In the genomic region with DNA sequence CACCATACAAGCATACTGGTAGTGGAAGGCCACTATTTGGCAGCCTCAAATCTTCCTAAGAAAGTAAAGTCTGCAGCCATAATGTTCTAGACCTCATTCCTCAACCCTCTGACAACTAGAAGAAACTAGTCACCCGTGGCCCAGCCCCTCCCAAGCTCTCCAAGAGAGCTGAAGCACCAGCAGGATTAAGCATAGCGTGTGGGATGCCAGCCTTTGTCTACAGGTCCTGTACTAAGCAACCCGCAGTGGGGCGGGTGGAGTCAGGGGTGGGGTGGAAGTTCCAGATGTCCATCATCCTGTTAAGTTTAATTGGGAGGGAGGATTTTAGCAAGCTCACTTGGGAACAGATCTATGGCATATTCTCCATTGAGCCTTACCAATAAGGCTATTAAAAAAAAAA, we compare ENCODE assay signal across 17 cellular contexts. TPM values are rescaled to one million over a fixed set of nuclear protein-coding genes. Genes with fewer than 3 reads are reported as not detected.
DNase-seq lines count a peak whose midpoint lies in the region; ATAC-seq and TF ChIP-seq lines count a peak whose summit lies in the region.
"Had no signal": no experiment of that assay in that cellular context is flagged by ENCODE, and none has a peak within 500 bp of the region (broad histone marks: within the 10 kb centered on the region; RNA-seq: fewer than 3 reads in every experiment).

No MANE protein-coding gene starts in this region.

- peaks cover 6% of the 10 kb centered on the region for H3K36me3 Mint-ChIP-seq in activated naive CD8-positive, alpha-beta T cell treated with anti-CD3 and anti-CD28 coated beads, Interleukin-2, amount 50 U/mL, for 24 hours (ENCODE audit: low read depth)

- H3K9me3 Mint-ChIP-seq in activated naive CD8-positive, alpha-beta T cell treated with anti-CD3 and anti-CD28 coated beads, Interleukin-2, amount 50 U/mL, for 24 hours = no peaks in the 10 kb centered on the region

- H3K27me3 Mint-ChIP-seq in activated naive CD8-positive, alpha-beta T cell treated with anti-CD3 and anti-CD28 coated beads, Interleukin-2, amount 50 U/mL, for 24 hours = no peaks in the 10 kb centered on the region
- H3K27me3 Mint-ChIP-seq: activated CD8-positive, alpha-beta memory T cell treated with anti-CD3 and anti-CD28 coated beads, Interleukin-2, amount 10 ng/mL, durations not matched to agents 7 days and 5 days had no signal

- peak overlapping the region; percentile 39 for H3K27ac ChIP-seq in cingulate gyrus (ENCODE audit: low read depth, low read length)
- H3K27ac ChIP-seq: VCaP had no signal

- TF ChIP-seq CTCF in mucosa of descending colon (IDR thresholded peaks at IDR 0.05) = no peak

- intact Hi-C loops in left ventricle myocardium superior (cut with micrococcal nuclease) = no loop called here
- intact Hi-C loops in Right ventricle myocardium inferior (cut with DNase I) = no loop called here
- intact Hi-C loops in mucosa of descending colon (cut with DNase I, micrococcal nuclease) = no loop called here

- in situ Hi-C loops in KBM-7 (cut with MboI; ENCODE audit: low pct_unique_long_range_greater_than_20kb, low sequenced_read_pairs) = no loop called here

- no peak overlapping the region for H3K4me3 ChIP-seq in mucosa of descending colon
- H3K4me3 ChIP-seq: right atrium auricular region had no signal

- peak; percentile 30 for DNase-seq in left ventricle myocardium superior
- DNase-seq in Right ventricle myocardium inferior (ENCODE audit: missing footprints) = no peak
- DNase-seq in mucosa of descending colon = no peak
- DNase-seq in activated naive CD8-positive, alpha-beta T cell treated with anti-CD3 and anti-CD28 coated beads, Interleukin-2, amount 50 U/mL, for 24 hours = no peak
- no peak for DNase-seq in NCI-H2227 (lab: John Stamatoyannopoulos, UW; ENCODE audit: unreplicated experiment)
- no peak for DNase-seq in KBM-7
- DNase-seq: activated CD8-positive, alpha-beta memory T cell treated with anti-CD3 and anti-CD28 coated beads, Interleukin-2, amount 10 ng/mL, durations not matched to agents 7 days and 5 days; activated naive CD4-positive, alpha-beta T cell treated with Interleukin-2 at 50 U/mL for 16 hours; Caco-2; stimulated activated CD4-positive, alpha-beta T cell treated with anti-CD3 and anti-CD28 coated beads, Interleukin-2, amount 100 ng/mL, for 48 hours had no signal

- no peak overlapping the region for H3K4me3 Mint-ChIP-seq in activated naive CD8-positive, alpha-beta T cell treated with anti-CD3 and anti-CD28 coated beads, Interleukin-2, amount 50 U/mL, for 24 hours
- H3K4me3 Mint-ChIP-seq: activated CD8-positive, alpha-beta memory T cell treated with anti-CD3 and anti-CD28 coated beads, Interleukin-2, amount 10 ng/mL, durations not matched to agents 7 days and 5 days had no signal

- ATAC-seq in left ventricle myocardium superior = no peak
- ATAC-seq in Right ventricle myocardium inferior = no peak
- ATAC-seq in mucosa of descending colon = peak; percentile 38
- ATAC-seq in activated naive CD8-positive, alpha-beta T cell treated with anti-CD3 and anti-CD28 coated beads, Interleukin-2, amount 50 U/mL, for 24 hours = no peak
- ATAC-seq in GM19395 (IDR thresholded peaks at IDR 0.05; ENCODE audit: unreplicated experiment) = no peak
- ATAC-seq: activated CD8-positive, alpha-beta memory T cell treated with anti-CD3 and anti-CD28 coated beads, Interleukin-2, amount 10 ng/mL, durations not matched to agents 7 days and 5 days had no signal

- no peak overlapping the region for H3K27ac Mint-ChIP-seq in activated naive CD8-positive, alpha-beta T cell treated with anti-CD3 and anti-CD28 coated beads, Interleukin-2, amount 50 U/mL, for 24 hours
- H3K27ac Mint-ChIP-seq: activated CD8-positive, alpha-beta memory T cell treated with anti-CD3 and anti-CD28 coated beads, Interleukin-2, amount 10 ng/mL, durations not matched to agents 7 days and 5 days had no signal

- H3K9me3 ChIP-seq in mucosa of descending colon = no peaks in the 10 kb centered on the region
- H3K9me3 ChIP-seq: right atrium auricular region had no signal

- H3K36me3 ChIP-seq in mucosa of descending colon (ENCODE audit: low read depth) = no peaks in the 10 kb centered on the region

- H3K4me1 ChIP-seq in mucosa of descending colon (ENCODE audit: low read depth) = no peaks in the 10 kb centered on the region
- H3K4me1 ChIP-seq: Caco-2 had no signal

- H3K4me1 Mint-ChIP-seq in activated naive CD8-positive, alpha-beta T cell treated with anti-CD3 and anti-CD28 coated beads, Interleukin-2, amount 50 U/mL, for 24 hours = peaks cover 39% of the 10 kb centered on the region

RNA-seq across cellular contexts. Expression of a gene that starts 14.2 kb away (rescaled TPM):
- total RNA-seq in left ventricle myocardium superior = 22.9 TPM
- total RNA-seq in Right ventricle myocardium inferior = 23.7 TPM
- total RNA-seq in mucosa of descending colon = 10 to 100 TPM; 32.3 to 48.9 (median 43.0) TPM

RNA-seq across cellular contexts. Expression of a gene that starts 36.2 kb away (rescaled TPM):
- total RNA-seq in left ventricle myocardium superior (19.3 TPM), Right ventricle myocardium inferior (17.0 TPM), mucosa of descending colon (10 to 100 TPM; 67.4 to 74.2 (median 72.7) TPM)

RNA-seq across cellular contexts. Expression of a gene that starts 59.6 kb away (rescaled TPM):
- total RNA-seq in left ventricle myocardium superior = not detected
- total RNA-seq in Right ventricle myocardium inferior = not detected
- not detected for total RNA-seq in mucosa of descending colon
- total RNA-seq: activated CD8-positive, alpha-beta memory T cell treated with anti-CD3 and anti-CD28 coated beads, Interleukin-2, amount 10 ng/mL, durations not matched to agents 7 days and 5 days; Caco-2; cardiac septum; glomerular endothelial cell; right atrium auricular region; SK-MEL-5 had no signal
